In genomic region chr17:74875970-74876593, GRCh38 we compare ENCODE assay signal across 1 cellular context.
A peak's percentile ranks its signal among the peaks of the same experiment; 100 is the strongest.
TF ChIP-seq lines count a peak whose summit lies in the region.

No MANE protein-coding gene starts in this region.

TF ChIP-seq in K562, 482 proteins besides CTCF, POLR2A, EP300 and RAD21 (continued from another document and continues in another):
- no peak for TF ChIP-seq ZNF174 (CRISPR knock-in tag; IDR thresholded peaks at IDR 0.05)
- TF ChIP-seq RBM22 (IDR thresholded peaks at IDR 0.05; ENCODE audit: low read depth, low read length, poor library complexity, severe bottlenecking) = no peak
- TF ChIP-seq HOMEZ (CRISPR knock-in tag; IDR thresholded peaks at IDR 0.05) = 0 out of 2 replicates have a peak, but pooled peaks have one; percentile 6
- no peak for TF ChIP-seq ZZZ3 (IDR thresholded peaks at IDR 0.05)
- 0 out of 2 replicates have a peak, but pooled peaks have one; percentile 35 for TF ChIP-seq ELF2 (CRISPR knock-in tag; IDR thresholded peaks at IDR 0.05)
- TF ChIP-seq CHCHD3 (CRISPR knock-in tag; IDR thresholded peaks at IDR 0.05) = peak; percentile 35; the same call in 1 of the 2 replicates
- no peak for TF ChIP-seq HDGF (IDR thresholded peaks at IDR 0.05)
- no peak for TF ChIP-seq SRSF1 (IDR thresholded peaks at IDR 0.05; ENCODE audit: low read depth, low read length)
- no peak for TF ChIP-seq ZSCAN32 (CRISPR knock-in tag; IDR thresholded peaks at IDR 0.05)
- peak; percentile 40; the same call in 1 of the 2 replicates for TF ChIP-seq FOXM1 (IDR thresholded peaks at IDR 0.05; ENCODE audit: low read depth)
- TF ChIP-seq FOXM1 (CRISPR knock-in tag; IDR thresholded peaks at IDR 0.05; ENCODE audit: low read depth) = no peak
- TF ChIP-seq SPI1 (IDR thresholded peaks at IDR 0.05; ENCODE audit: borderline replicate concordance, low read depth, low read length) = no peak
- TF ChIP-seq ZNF24 (IDR thresholded peaks at IDR 0.05) = peak; percentile 69
- no peak for TF ChIP-seq AFF4 (CRISPR knock-in tag; IDR thresholded peaks at IDR 0.05)
- peak; percentile 50; the same call in 1 of the 2 replicates for TF ChIP-seq ELF4 (CRISPR knock-in tag; IDR thresholded peaks at IDR 0.05)
- TF ChIP-seq KLF10 (CRISPR knock-in tag; IDR thresholded peaks at IDR 0.05) = no peak
- peak; percentile 22; the same call in 1 of the 2 replicates for TF ChIP-seq ZNF444 (CRISPR knock-in tag; IDR thresholded peaks at IDR 0.05)
- TF ChIP-seq BRCA1 (IDR thresholded peaks at IDR 0.05) = no peak
- TF ChIP-seq BRCA1 (CRISPR knock-in tag; IDR thresholded peaks at IDR 0.05) = no peak
- TF ChIP-seq TEAD4 (IDR thresholded peaks at IDR 0.05; ENCODE audit: low read length) = peak; percentile 60
- no peak for TF ChIP-seq TEAD4 (CRISPR knock-in tag; IDR thresholded peaks at IDR 0.05; ENCODE audit: borderline replicate concordance)
- TF ChIP-seq BMI1 (IDR thresholded peaks at IDR 0.05; ENCODE audit: low read length) = no peak
- TF ChIP-seq TAF1 (IDR thresholded peaks at IDR 0.05; ENCODE audit: control insufficient read depth, extremely low read depth, insufficient read depth, low read length, severe bottlenecking) = peak; percentile 51
- no peak for TF ChIP-seq ADNP (tag; IDR thresholded peaks at IDR 0.05)
- 0 out of 2 replicates have a peak, but pooled peaks have one; percentile 24 for TF ChIP-seq ZNF134 (CRISPR knock-in tag; conservative IDR thresholded peaks at IDR 0.05)
- peak; percentile 63 for TF ChIP-seq TEAD2 (tag; IDR thresholded peaks at IDR 0.05)
- TF ChIP-seq FOXA3 (CRISPR knock-in tag; conservative IDR thresholded peaks at IDR 0.05 in 1 of 2, IDR thresholded peaks at IDR 0.05 in 1 of 2) = no peak
- no peak for TF ChIP-seq TFAM (CRISPR knock-in tag; conservative IDR thresholded peaks at IDR 0.05)
- no peak for TF ChIP-seq HNRNPH1 (optimal IDR thresholded peaks at IDR 0.05; ENCODE audit: low read depth, low read length)
- TF ChIP-seq SIRT6 (IDR thresholded peaks at IDR 0.05; ENCODE audit: low read depth, low read length) = no peak
- no peak for TF ChIP-seq DLX4 (CRISPR knock-in tag; IDR thresholded peaks at IDR 0.05)
- peak; percentile 63; the same call in 1 of the 2 replicates for TF ChIP-seq TAF7 (tag; IDR thresholded peaks at IDR 0.05)
- TF ChIP-seq GTF2F1 (IDR thresholded peaks at IDR 0.05; ENCODE audit: low read depth, low read length) = 0 out of 2 replicates have a peak, but pooled peaks have one; percentile 25
- TF ChIP-seq SMARCA4 (IDR thresholded peaks at IDR 0.05) = peak; percentile 79; the same call in 1 of the 2 replicates
- 0 out of 2 replicates have a peak, but pooled peaks have one; percentile 61 for TF ChIP-seq ESRRB (CRISPR knock-in tag; IDR thresholded peaks at IDR 0.05; ENCODE audit: borderline replicate concordance)
- 0 out of 2 replicates have a peak, but pooled peaks have one; percentile 67 for TF ChIP-seq HSF4 (CRISPR knock-in tag; IDR thresholded peaks at IDR 0.05; ENCODE audit: borderline replicate concordance)
- TF ChIP-seq ZNF140 (CRISPR knock-in tag; IDR thresholded peaks at IDR 0.05) = peak; percentile 47
- peak; percentile 46 for TF ChIP-seq IRF9 (tag; IDR thresholded peaks at IDR 0.05)
- TF ChIP-seq PML (IDR thresholded peaks at IDR 0.05; ENCODE audit: low read length) = no peak
- TF ChIP-seq ZNF639 (CRISPR knock-in tag; conservative IDR thresholded peaks at IDR 0.05 in 1 of 2, IDR thresholded peaks at IDR 0.05 in 1 of 2) = peak in 1 of 2 experiments; percentile 89; a peak in 2 of 4 replicates
- TF ChIP-seq HMGN3 (IDR thresholded peaks at IDR 0.05; ENCODE audit: borderline replicate concordance, extremely low read depth, insufficient read length, low read depth, low read length) = no peak
- TF ChIP-seq GATAD2B (IDR thresholded peaks at IDR 0.05; ENCODE audit: borderline replicate concordance) = peak; percentile 76; the same call in 1 of the 2 replicates
- peak; percentile 77 for TF ChIP-seq CUX1 (CRISPR knock-in tag; IDR thresholded peaks at IDR 0.05)
- TF ChIP-seq NR2C2 (CRISPR knock-in tag; IDR thresholded peaks at IDR 0.05) = no peak
- TF ChIP-seq NR2C2 (tag; IDR thresholded peaks at IDR 0.05) = peak; percentile 85
- TF ChIP-seq DPF2 (IDR thresholded peaks at IDR 0.05) = peak; percentile 87
- no peak for TF ChIP-seq SRSF7 (optimal IDR thresholded peaks at IDR 0.05; ENCODE audit: low read depth, low read length)
- TF ChIP-seq ZNF311 (CRISPR knock-in tag; IDR thresholded peaks at IDR 0.05) = peak; percentile 79
- peak; percentile 77 for TF ChIP-seq NCOR1 (IDR thresholded peaks at IDR 0.05)
- no peak for TF ChIP-seq RAD51 (IDR thresholded peaks at IDR 0.05; ENCODE audit: borderline replicate concordance, low read depth)
- no peak for TF ChIP-seq NCOA2 (IDR thresholded peaks at IDR 0.05; ENCODE audit: partially characterized antibody in 2 of 2)
- no peak for TF ChIP-seq DEAF1 (CRISPR knock-in tag; IDR thresholded peaks at IDR 0.05)
- TF ChIP-seq ZNF197 (CRISPR knock-in tag; IDR thresholded peaks at IDR 0.05; ENCODE audit: low read depth) = peak; percentile 87
- no peak for TF ChIP-seq E2F4 (CRISPR knock-in tag; IDR thresholded peaks at IDR 0.05; ENCODE audit: low read depth)
- peak; percentile 39 to 57; a peak in 2 of 4 replicates for TF ChIP-seq FOXK2 (conservative IDR thresholded peaks at IDR 0.05 in 1 of 2, IDR thresholded peaks at IDR 0.05 in 1 of 2; ENCODE audit: low read depth in 2 of 2)
- no peak; the same call in 1 of the 2 replicates for TF ChIP-seq NR1H2 (CRISPR knock-in tag; IDR thresholded peaks at IDR 0.05)
